8 cellular contexts compared by ENCODE assay signal in the genomic region with DNA sequence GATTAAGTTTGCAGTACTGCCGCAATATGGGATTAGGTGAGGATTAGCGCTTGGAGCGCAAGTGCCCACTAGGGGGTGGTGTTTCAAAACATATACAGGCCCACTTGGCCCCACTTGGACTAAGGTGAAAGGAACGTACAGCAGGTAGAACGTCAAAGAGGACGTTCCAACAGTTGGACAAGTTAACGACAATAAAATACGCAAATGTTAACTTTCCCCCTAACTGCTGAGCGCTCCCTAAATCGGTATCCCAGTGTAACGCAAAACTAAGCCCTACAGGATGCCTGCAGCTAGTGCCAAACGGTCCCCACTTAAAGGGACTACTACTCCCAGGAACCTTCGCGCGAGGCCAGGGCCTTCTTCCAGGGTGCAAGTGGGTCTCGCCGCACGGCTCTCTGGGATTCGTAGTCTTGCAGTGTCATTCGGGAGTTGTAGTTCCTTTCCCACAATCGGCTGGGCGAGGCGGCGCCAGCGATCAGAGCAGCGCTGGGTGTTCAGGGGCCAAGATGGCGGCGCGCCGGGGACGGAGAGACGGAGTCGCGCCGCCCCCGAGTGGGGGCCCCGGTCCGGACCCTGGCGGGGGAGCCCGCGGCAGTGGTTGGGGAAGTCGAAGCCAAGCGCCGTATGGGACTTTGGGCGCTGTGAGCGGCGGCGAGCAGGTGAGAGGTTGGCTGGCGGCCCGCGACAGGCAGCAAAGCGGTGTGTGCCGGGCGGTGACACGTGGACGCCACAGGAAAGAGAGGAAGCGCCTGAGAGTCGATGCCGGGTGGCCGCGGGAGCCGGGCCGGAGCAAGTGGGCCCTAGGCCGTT. TPM values are rescaled to one million over a fixed set of nuclear protein-coding genes. Genes with fewer than 3 reads are reported as not detected.
DNase-seq lines count a peak whose midpoint lies in the region; ATAC-seq and TF ChIP-seq lines count a peak whose summit lies in the region.

A gene with protein sequence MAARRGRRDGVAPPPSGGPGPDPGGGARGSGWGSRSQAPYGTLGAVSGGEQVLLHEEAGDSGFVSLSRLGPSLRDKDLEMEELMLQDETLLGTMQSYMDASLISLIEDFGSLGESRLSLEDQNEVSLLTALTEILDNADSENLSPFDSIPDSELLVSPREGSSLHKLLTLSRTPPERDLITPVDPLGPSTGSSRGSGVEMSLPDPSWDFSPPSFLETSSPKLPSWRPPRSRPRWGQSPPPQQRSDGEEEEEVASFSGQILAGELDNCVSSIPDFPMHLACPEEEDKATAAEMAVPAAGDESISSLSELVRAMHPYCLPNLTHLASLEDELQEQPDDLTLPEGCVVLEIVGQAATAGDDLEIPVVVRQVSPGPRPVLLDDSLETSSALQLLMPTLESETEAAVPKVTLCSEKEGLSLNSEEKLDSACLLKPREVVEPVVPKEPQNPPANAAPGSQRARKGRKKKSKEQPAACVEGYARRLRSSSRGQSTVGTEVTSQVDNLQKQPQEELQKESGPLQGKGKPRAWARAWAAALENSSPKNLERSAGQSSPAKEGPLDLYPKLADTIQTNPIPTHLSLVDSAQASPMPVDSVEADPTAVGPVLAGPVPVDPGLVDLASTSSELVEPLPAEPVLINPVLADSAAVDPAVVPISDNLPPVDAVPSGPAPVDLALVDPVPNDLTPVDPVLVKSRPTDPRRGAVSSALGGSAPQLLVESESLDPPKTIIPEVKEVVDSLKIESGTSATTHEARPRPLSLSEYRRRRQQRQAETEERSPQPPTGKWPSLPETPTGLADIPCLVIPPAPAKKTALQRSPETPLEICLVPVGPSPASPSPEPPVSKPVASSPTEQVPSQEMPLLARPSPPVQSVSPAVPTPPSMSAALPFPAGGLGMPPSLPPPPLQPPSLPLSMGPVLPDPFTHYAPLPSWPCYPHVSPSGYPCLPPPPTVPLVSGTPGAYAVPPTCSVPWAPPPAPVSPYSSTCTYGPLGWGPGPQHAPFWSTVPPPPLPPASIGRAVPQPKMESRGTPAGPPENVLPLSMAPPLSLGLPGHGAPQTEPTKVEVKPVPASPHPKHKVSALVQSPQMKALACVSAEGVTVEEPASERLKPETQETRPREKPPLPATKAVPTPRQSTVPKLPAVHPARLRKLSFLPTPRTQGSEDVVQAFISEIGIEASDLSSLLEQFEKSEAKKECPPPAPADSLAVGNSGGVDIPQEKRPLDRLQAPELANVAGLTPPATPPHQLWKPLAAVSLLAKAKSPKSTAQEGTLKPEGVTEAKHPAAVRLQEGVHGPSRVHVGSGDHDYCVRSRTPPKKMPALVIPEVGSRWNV (N-terminal part only) (plus strand): TSS at position 478 of the 810 bp plus-strand sequence. CDS start 29 bp downstream, at position 507.

- peaks cover 39% of the 10 kb centered on the region for H3K4me1 Mint-ChIP-seq in CD4-positive, alpha-beta T cell (ENCODE audit: low read depth)
- H3K4me1 Mint-ChIP-seq in dendritic cell treated with granulocyte-macrophage colony-stimulating factor and Interleukin-4, amounts not matched to agents 40 ng/mL and 50 ng/mL, for 4 days (ENCODE audit: low read depth), result peaks cover 29% of the 10 kb centered on the region

- peaks cover 17 to 47% of the 10 kb centered on the region in 2 donors for H3K4me1 ChIP-seq in left lung

- H3K36me3 ChIP-seq in left lung, result peaks cover 0 to 3% of the 10 kb centered on the region in 2 donors

- H3K9me3 ChIP-seq in CD4-positive, alpha-beta T cell (ENCODE audit: control insufficient read depth, low read length), result no peaks in the 10 kb centered on the region
- no peaks in the 10 kb centered on the region for H3K9me3 ChIP-seq in left lung

- peak; percentile 93 to 98 (median 94) for DNase-seq in CD4-positive, alpha-beta T cell
- DNase-seq in NCI-H748 treated with DMSO at 0.1 percent for 48 hours (lab: John Stamatoyannopoulos, UW), result peak; percentile 84
- DNase-seq in activated CD4-positive, alpha-beta T cell treated with anti-CD3 and anti-CD28 coated beads, Interleukin-2, amount 50 U/mL, for 24 hours (ENCODE audit: low read depth in 1 of 2, low spot score in 1 of 2), result peak; percentile 91 to 98
- peak; percentile 99 for DNase-seq in left lung
- peak; percentile 93 to 94 for DNase-seq in stimulated activated CD4-positive, alpha-beta T cell treated with anti-CD3 and anti-CD28 coated beads, Interleukin-2, amount 100 ng/mL, for 48 hours

- H3K4me3 Mint-ChIP-seq in CD4-positive, alpha-beta T cell, result peak within 1 kb of the TSS; percentile 98
- H3K4me3 Mint-ChIP-seq in dendritic cell treated with granulocyte-macrophage colony-stimulating factor and Interleukin-4, amounts not matched to agents 40 ng/mL and 50 ng/mL, for 4 days, result peak within 1 kb of the TSS; percentile 94

- peak within 1 kb of the TSS; percentile 81 for H3K27ac ChIP-seq in CD4-positive, alpha-beta T cell (ENCODE audit: low read depth, low read length)
- H3K27ac ChIP-seq in left lung, result peak within 1 kb of the TSS; percentile 89 to 95

- H3K4me3 ChIP-seq in left lung, result peak within 1 kb of the TSS; percentile 88 to 89

- CTCF ChIA-PET in CD4-positive, alpha-beta T cell (lab: Charles Lee), result interaction anchor here (0.5 to 1.6 kb wide), 9 partner anchors 10 to 218 kb away, joined by 3 to 11 read pairs (median 6); partner anchors contain the start of gene NOLC1

- no peaks in the 10 kb centered on the region for H3K9me3 Mint-ChIP-seq in CD4-positive, alpha-beta T cell
- no peaks in the 10 kb centered on the region for H3K9me3 Mint-ChIP-seq in dendritic cell treated with granulocyte-macrophage colony-stimulating factor and Interleukin-4, amounts not matched to agents 40 ng/mL and 50 ng/mL, for 4 days

- no peaks in the 10 kb centered on the region for H3K27me3 Mint-ChIP-seq in CD4-positive, alpha-beta T cell
- no peaks in the 10 kb centered on the region for H3K27me3 Mint-ChIP-seq in dendritic cell treated with granulocyte-macrophage colony-stimulating factor and Interleukin-4, amounts not matched to agents 40 ng/mL and 50 ng/mL, for 4 days

- H3K36me3 Mint-ChIP-seq in CD4-positive, alpha-beta T cell (ENCODE audit: low read depth), result peaks cover 21% of the 10 kb centered on the region
- peaks cover 23% of the 10 kb centered on the region for H3K36me3 Mint-ChIP-seq in dendritic cell treated with granulocyte-macrophage colony-stimulating factor and Interleukin-4, amounts not matched to agents 40 ng/mL and 50 ng/mL, for 4 days (ENCODE audit: low read depth)

- ATAC-seq in CD4-positive, alpha-beta T cell (ENCODE audit: poor library complexity), result peak; percentile 94
- ATAC-seq in GM19395 (IDR thresholded peaks at IDR 0.05; ENCODE audit: unreplicated experiment) (peak; percentile 93), HG03565 (IDR thresholded peaks at IDR 0.05; ENCODE audit: unreplicated experiment) (peak; percentile 94), left lung (peak; percentile 88)

- H3K27me3 ChIP-seq in CD4-positive, alpha-beta T cell (ENCODE audit: control insufficient read depth, insufficient read depth, low read length), result no peaks in the 10 kb centered on the region
- no peaks in the 10 kb centered on the region for H3K27me3 ChIP-seq in left lung

- peak; percentile 96 for TF ChIP-seq CTCF in CD4-positive, alpha-beta T cell (IDR thresholded peaks at IDR 0.05)
- peak; percentile 92 to 94 for TF ChIP-seq CTCF in left lung (IDR thresholded peaks at IDR 0.05)

- peak within 1 kb of the TSS; percentile 87 for H3K27ac Mint-ChIP-seq in CD4-positive, alpha-beta T cell
- H3K27ac Mint-ChIP-seq in dendritic cell treated with granulocyte-macrophage colony-stimulating factor and Interleukin-4, amounts not matched to agents 40 ng/mL and 50 ng/mL, for 4 days, result peak within 1 kb of the TSS; percentile 99

- intact Hi-C loops in CD4-positive, alpha-beta T cell (cut with DNase I, micrococcal nuclease), result loop anchor here (1.0 to 10.0 kb wide), 10 partner anchors 12 to 780 kb away; partner anchors contain the start of genes NOLC1 (in 2 of the 2), ACTR1A (in 1 of the 2), ARMH3 (in 1 of the 2) and BORCS7 (in 1 of the 2)
- intact Hi-C loops in dendritic cell treated with granulocyte-macrophage colony-stimulating factor and Interleukin-4, amounts not matched to agents 40 ng/mL and 50 ng/mL, for 4 days (cut with micrococcal nuclease), result loop anchor here (1.0 to 5.0 kb wide), 3 partner anchors 12 to 75 kb away; partner anchors contain the start of genes ARMH3, LDB1 and NOLC1
- intact Hi-C loops in left lung (cut with DNase I), result no loop called here

- POLR2A ChIA-PET in CD4-positive, alpha-beta T cell (lab: Charles Lee), result interaction anchor here (0.5 to 2.8 kb wide), 7 partner anchors 10 to 451 kb away, joined by 3 to 25 read pairs (median 8); partner anchors contain the start of genes GBF1, LDB1 and NOLC1

RNA-seq across cellular contexts. Expression of the gene that starts here (rescaled TPM):
- total RNA-seq in CD4-positive, alpha-beta T cell, result 10 to 100 TPM; 22.0 to 22.9 TPM
- 10 to 100 TPM; 27.8 to 41.8 TPM for total RNA-seq in left lung

Comparison
In these comparisons a context has a peak if more than half of its experiments do, and no peak if none do; other contexts are left out.
1. Peak in every context shown above with its lines: DNase-seq, ATAC-seq, H3K4me3 ChIP-seq and H3K27ac ChIP-seq.
2. intact Hi-C loops: an anchor here in CD4-positive, alpha-beta T cell (1.0 to 10.0 kb wide) and dendritic cell treated with granulocyte-macrophage colony-stimulating factor and Interleukin-4, amounts not matched to agents 40 ng/mL and 50 ng/mL, for 4 days (1.0 to 5.0 kb wide); none called in left lung.